In the genomic region with DNA sequence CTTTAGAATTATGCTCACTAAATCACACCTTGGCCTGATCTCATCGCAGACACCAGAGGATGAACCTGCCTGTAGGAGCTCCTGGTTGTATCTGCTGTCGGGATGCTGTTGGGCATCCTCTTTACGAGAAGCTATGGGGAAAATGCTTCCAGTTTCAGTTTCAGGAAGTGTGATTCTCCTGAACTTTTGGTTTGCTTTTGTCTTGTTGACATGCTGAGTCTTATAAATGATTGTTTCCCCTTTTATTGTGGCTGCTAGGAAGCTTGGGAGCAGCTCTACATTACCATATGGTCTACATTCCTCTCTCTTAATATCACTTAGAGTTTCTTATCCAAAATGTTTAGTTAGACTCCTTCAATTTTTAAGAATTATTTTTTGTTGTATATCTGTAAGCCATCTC, we compare ENCODE assay signal across 17 cellular contexts.
DNase-seq lines count a peak whose midpoint lies in the region; ATAC-seq and TF ChIP-seq lines count a peak whose summit lies in the region.
"Had no signal": no experiment of that assay in that cellular context is flagged by ENCODE, and none has a peak within 500 bp of the region (broad histone marks: within the 10 kb centered on the region; RNA-seq: fewer than 3 reads in every experiment).

No MANE protein-coding gene starts in this region.

- H3K79me2 ChIP-seq in Karpas-422 (ENCODE audit: low read length) (no peaks in the 10 kb centered on the region), osteoblast (ENCODE audit: insufficient read depth, low read length) (no peaks in the 10 kb centered on the region)

- H3K27me3 ChIP-seq in BLaER1 treated with 17β-estradiol and CSF1 and Interleukin-3, amounts not matched to agents 10 nM and 100 nM, result peaks cover 0 to 30% (median 0%) of the 10 kb centered on the region in 11 experiments; a peak in 5 of 22 replicates
- H3K27me3 ChIP-seq in Karpas-422 (ENCODE audit: low read length) (no peaks in the 10 kb centered on the region), osteoblast (ENCODE audit: insufficient read depth, low read length) (peaks cover 9% of the 10 kb centered on the region)

- DNase-seq in Karpas-422 (no peak), fibroblast of mammary gland (ENCODE audit: low read depth) (peak; percentile 56), osteoblast (ENCODE audit: insufficient read length, low spot score, missing footprints) (no peak), retina (no peak), NK-92 (lab: John Stamatoyannopoulos, UW; ENCODE audit: unreplicated experiment) (no peak)
- DNase-seq: C1 segment of cervical spinal cord, DMS153, NCI-H1417, NCI-H1930, NCI-H2171, NCI-H446 treated with DMSO at 0.1 percent for 48 hours, NCI-H748 treated with DMSO at 0.1 percent for 48 hours, SHP77 had no signal

- no peaks in the 10 kb centered on the region for H3K9me2 ChIP-seq in Karpas-422 (replicated peaks; ENCODE audit: insufficient read depth, low read length)

- H3K4me1 ChIP-seq in BLaER1 treated with 17β-estradiol and CSF1 and Interleukin-3, amounts not matched to agents 10 nM and 100 nM, result peaks cover 49 to 72% (median 54%) of the 10 kb centered on the region in 10 experiments
- peaks cover 59% of the 10 kb centered on the region for H3K4me1 ChIP-seq in Karpas-422 (ENCODE audit: low read length)
- H3K4me1 ChIP-seq in osteoblast (ENCODE audit: insufficient read depth, low read length), result peaks cover 10% of the 10 kb centered on the region

- H3K9ac ChIP-seq in BLaER1 treated with 17β-estradiol and CSF1 and Interleukin-3, amounts not matched to agents 10 nM and 100 nM, result no peak overlapping the region
- H3K9ac ChIP-seq in Karpas-422 (ENCODE audit: low read length), result peak overlapping the region; percentile 41

- no peaks in the 10 kb centered on the region for H3K36me3 ChIP-seq in BLaER1 treated with 17β-estradiol and CSF1 and Interleukin-3, amounts not matched to agents 10 nM and 100 nM
- H3K36me3 ChIP-seq in Karpas-422 (ENCODE audit: insufficient read depth, low read length) (no peaks in the 10 kb centered on the region), osteoblast (ENCODE audit: insufficient read depth, low read length) (no peaks in the 10 kb centered on the region)

- peaks cover 0 to 10% (median 0%) of the 10 kb centered on the region in 11 experiments; a peak in 3 of 22 replicates for H4K20me1 ChIP-seq in BLaER1 treated with 17β-estradiol and CSF1 and Interleukin-3, amounts not matched to agents 10 nM and 100 nM
- no peaks in the 10 kb centered on the region for H4K20me1 ChIP-seq in Karpas-422 (ENCODE audit: insufficient read depth, low read depth, low read length)
- no peaks in the 10 kb centered on the region for H4K20me1 ChIP-seq in osteoblast (ENCODE audit: insufficient read depth, low read length)

- H3K4me3 ChIP-seq in BLaER1 treated with 17β-estradiol and CSF1 and Interleukin-3, amounts not matched to agents 10 nM and 100 nM, result no peak overlapping the region
- H3K4me3 ChIP-seq in Karpas-422 (ENCODE audit: low read length) (no peak overlapping the region), fibroblast of mammary gland (ENCODE audit: control insufficient read depth, low read depth, low read length) (no peak overlapping the region), osteoblast (ENCODE audit: insufficient read depth, low read length) (no peak overlapping the region)
- H3K4me3 ChIP-seq: GM23338 had no signal

- no peak for TF ChIP-seq CTCF in fibroblast of mammary gland (conservative IDR thresholded peaks at IDR 0.05; ENCODE audit: control insufficient read depth, insufficient read depth, low read depth, low read length)
- no peak for TF ChIP-seq CTCF in osteoblast (IDR thresholded peaks at IDR 0.05; ENCODE audit: extremely low read depth, low read depth, low read length)

- H3K4me2 ChIP-seq in BLaER1 treated with 17β-estradiol and CSF1 and Interleukin-3, amounts not matched to agents 10 nM and 100 nM, result peak overlapping the region in 10 of 11 experiments; percentile 19 to 87 (median 72); a peak in 14 of 22 replicates
- H3K4me2 ChIP-seq in Karpas-422 (ENCODE audit: low read depth, low read length, poor library complexity, severe bottlenecking) (peak overlapping the region; percentile 66), osteoblast (ENCODE audit: insufficient read depth, low read length) (peak overlapping the region; percentile 27)
- H3K4me2 ChIP-seq: GM23338 had no signal

- no peaks in the 10 kb centered on the region for H3K9me3 ChIP-seq in BLaER1 treated with 17β-estradiol and CSF1 and Interleukin-3, amounts not matched to agents 10 nM and 100 nM (replicated peaks in 1 of 11)
- H3K9me3 ChIP-seq in Karpas-422 (ENCODE audit: low read length), result no peaks in the 10 kb centered on the region
- H3K9me3 ChIP-seq in osteoblast (ENCODE audit: low read depth, low read length), result no peaks in the 10 kb centered on the region

- peak overlapping the region; percentile 44 for H2AFZ ChIP-seq in Karpas-422 (ENCODE audit: low read length)
- peak overlapping the region; percentile 69 for H2AFZ ChIP-seq in osteoblast (ENCODE audit: low read length)
- H2AFZ ChIP-seq: GM23338 had no signal

- no peak overlapping the region for H3K27ac ChIP-seq in BLaER1 treated with 17β-estradiol and CSF1 and Interleukin-3, amounts not matched to agents 10 nM and 100 nM
- H3K27ac ChIP-seq in Karpas-422 (ENCODE audit: low read length), result no peak overlapping the region
- no peak overlapping the region for H3K27ac ChIP-seq in osteoblast (ENCODE audit: low read depth, low read length)

- ATAC-seq in HG03045 (IDR thresholded peaks at IDR 0.05; ENCODE audit: unreplicated experiment), result no peak
- ATAC-seq: GM23338, Panc1 had no signal
